9 cellular contexts compared by ENCODE assay signal in the genomic region with DNA sequence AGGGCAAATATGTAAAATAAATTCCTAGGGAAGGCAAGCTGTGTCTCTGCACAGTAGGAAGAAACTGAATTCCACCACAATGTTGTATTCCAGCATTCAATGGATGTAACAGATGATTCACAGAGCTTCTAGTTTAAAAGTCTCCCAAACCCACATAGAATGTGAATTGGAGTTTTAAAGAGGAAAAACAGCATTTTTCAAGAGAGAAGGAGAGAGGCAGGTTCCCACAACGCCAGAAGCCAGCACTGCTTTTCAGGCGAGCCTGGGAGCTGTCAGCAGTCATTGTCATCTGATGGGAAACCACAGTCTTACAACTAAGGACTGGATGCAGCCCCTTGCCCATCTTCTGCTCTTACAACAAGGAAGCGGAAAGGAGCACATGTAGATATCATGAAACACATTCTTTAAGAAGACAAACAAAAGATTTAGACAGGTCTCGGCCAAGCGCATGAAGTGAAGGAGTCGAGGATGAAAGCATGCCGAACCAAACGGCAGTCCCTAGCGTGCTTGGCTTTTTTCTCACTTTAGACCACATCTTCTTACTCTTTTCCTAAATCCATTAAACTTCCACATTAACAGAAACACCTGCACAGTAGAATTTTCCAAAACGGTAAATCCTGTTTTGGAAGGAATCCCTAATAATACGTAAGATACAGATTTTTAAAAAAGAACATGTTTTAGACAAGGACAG. TPM values are rescaled to one million over a fixed set of nuclear protein-coding genes. Genes with fewer than 3 reads are reported as not detected.
A peak's percentile ranks its signal among the peaks of the same experiment; 100 is the strongest.
DNase-seq lines count a peak whose midpoint lies in the region; ATAC-seq and TF ChIP-seq lines count a peak whose summit lies in the region.
"Had no signal": no experiment of that assay in that cellular context is flagged by ENCODE, and none has a peak within 500 bp of the region (broad histone marks: within the 10 kb centered on the region; RNA-seq: fewer than 3 reads in every experiment).

No MANE protein-coding gene starts in this region.

- intact Hi-C loops in left cardiac atrium (cut with DNase I), result loop anchor here in 1 of 2 donors (10.0 kb wide), 1 partner anchor 1047 kb away; no protein-coding TSS in a partner anchor

- no peaks in the 10 kb centered on the region for H3K4me1 ChIP-seq in cardiac muscle cell (ENCODE audit: low read depth)
- peaks cover 2 to 4% of the 10 kb centered on the region in 2 donors for H3K4me1 ChIP-seq in mucosa of rectum (ENCODE audit: control insufficient read depth in 2 of 2, insufficient read depth in 2 of 2, low read length in 2 of 2)

- H3K27me3 ChIP-seq in cardiac muscle cell (peaks cover 78% of the 10 kb centered on the region), mucosa of rectum (ENCODE audit: control insufficient read depth in 2 of 2, insufficient read depth in 2 of 2, low read length in 2 of 2) (peaks cover 24 to 25% of the 10 kb centered on the region in 2 donors)

- H3K9ac ChIP-seq in mucosa of rectum (ENCODE audit: low read depth in 1 of 2, low read length in 2 of 2), result no peak overlapping the region

- no peak for ATAC-seq in left cardiac atrium

- H3K27ac ChIP-seq in cardiac muscle cell (no peak overlapping the region), mucosa of rectum (ENCODE audit: low read depth in 2 of 2, low read length in 2 of 2) (no peak overlapping the region), temporal lobe (ENCODE audit: low read depth, low read length) (peak overlapping the region; percentile 55)
- H3K27ac ChIP-seq: SK-N-MC had no signal

- peak in 1 of 2 donors; percentile 11 for DNase-seq in cardiac muscle cell (ENCODE audit: low read depth in 1 of 2, low spot score in 1 of 2)
- DNase-seq in left cardiac atrium, result no peak
- peak; percentile 68 for DNase-seq in cerebellar cortex (ENCODE audit: low spot score)
- DNase-seq in NCI-H345 treated with DMSO at 0.1 percent for 48 hours (lab: John Stamatoyannopoulos, UW; ENCODE audit: unreplicated experiment), result no peak
- DNase-seq in NCI-H526 treated with DMSO at 0.1 percent for 48 hours (lab: John Stamatoyannopoulos, UW), result no peak
- DNase-seq in NCI-H446 treated with DMSO at 0.1 percent for 48 hours (lab: John Stamatoyannopoulos, UW), result no peak

- H3K36me3 ChIP-seq in cardiac muscle cell, result no peaks in the 10 kb centered on the region
- no peaks in the 10 kb centered on the region for H3K36me3 ChIP-seq in mucosa of rectum (ENCODE audit: control insufficient read depth in 2 of 2, insufficient read depth in 2 of 2, low read length in 2 of 2)

- H3K4me3 ChIP-seq in cardiac muscle cell, result peak overlapping the region; percentile 28
- peak overlapping the region; percentile 44 to 58 for H3K4me3 ChIP-seq in mucosa of rectum (ENCODE audit: low read length in 2 of 2)

- H3K9me3 ChIP-seq in cardiac muscle cell (ENCODE audit: low read depth), result no peaks in the 10 kb centered on the region
- H3K9me3 ChIP-seq in mucosa of rectum (ENCODE audit: control insufficient read depth in 2 of 2, low read length in 2 of 2), result no peaks in the 10 kb centered on the region

- no peak for TF ChIP-seq CTCF in cardiac muscle cell (IDR thresholded peaks at IDR 0.05; ENCODE audit: low read depth, low read length)

RNA-seq across cellular contexts. Expression of gene DIRAS2, which starts 0.6 kb away (rescaled TPM):
- 0.07 and 1.2 TPM in 2 replicates for total RNA-seq in cardiac muscle cell
- polyA plus RNA-seq in cardiac muscle cell, result 0.16 TPM in 1 of 2 replicates, not detected in the other
- not detected for total RNA-seq in left cardiac atrium
- total RNA-seq in temporal lobe, result 31.5 TPM

Comparison
In these comparisons a context has a peak if more than half of its experiments do, and no peak if none do; other contexts are left out.
1. RNA of gene DIRAS2, which starts 0.6 kb away (total RNA-seq): 31.5 TPM in temporal lobe (single experiment); 0.07 to 1.2 TPM in cardiac muscle cell and not detected in left cardiac atrium; every median in the first group is over 10 times any median in the second.